In the genomic region with DNA sequence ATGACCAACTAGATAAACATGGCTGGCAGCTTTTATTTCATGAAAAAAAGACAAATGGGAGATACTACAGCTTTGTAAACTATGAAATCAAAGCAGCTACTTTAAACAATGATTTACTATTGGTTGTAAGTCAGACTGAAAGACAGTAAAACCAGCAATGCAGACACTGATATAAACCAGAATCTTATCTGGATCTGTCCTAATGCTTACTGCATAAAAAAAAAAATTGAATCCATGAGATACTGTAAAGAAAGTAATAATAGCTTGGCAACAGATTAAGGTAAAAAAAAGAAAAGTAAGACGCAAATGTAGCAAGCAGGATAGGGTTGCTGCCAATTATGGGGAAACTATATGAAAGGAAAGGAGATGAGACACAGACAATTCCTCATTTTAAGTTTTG, we compare ENCODE assay signal across 24 cellular contexts.
"Had no signal": no experiment of that assay in that cellular context is flagged by ENCODE, and none has a peak within 500 bp of the region (broad histone marks: within the 10 kb centered on the region; RNA-seq: fewer than 3 reads in every experiment).

No MANE protein-coding gene starts in this region.

- FAIRE-seq: endothelial cell of umbilical vein, frontal cortex, kidney had no signal

- H3K4me1 ChIP-seq: lower lobe of right lung had no signal

- DNase-seq: colonic mucosa; cortex of kidney; dermis blood vessel endothelial cell; dorsolateral prefrontal cortex; effector CD4-positive, alpha-beta T cell; effector memory CD4-positive, alpha-beta T cell; foreskin keratinocyte; heart left ventricle; hypothalamus; immature natural killer cell; islet precursor cell; kidney; kidney glomerular epithelial cell; left lung; left ventricle myocardium superior; lower lobe of right lung; mesenchymal stem cell; midbrain; naive thymus-derived CD8-positive, alpha-beta T cell had no signal

- H3K27ac ChIP-seq: colonic mucosa, dorsolateral prefrontal cortex, esophagus muscularis mucosa, foreskin keratinocyte, gastroesophageal sphincter, heart left ventricle, hepatocyte, left lung, lower lobe of right lung had no signal

- H3K27me3 ChIP-seq: colonic mucosa, dorsolateral prefrontal cortex, esophagus muscularis mucosa, foreskin keratinocyte, gastroesophageal sphincter, heart left ventricle, hepatocyte, left lung had no signal

- H3K9me3 ChIP-seq: colonic mucosa, esophagus muscularis mucosa, gastroesophageal sphincter, heart left ventricle, left lung, lower lobe of right lung had no signal

- H3K9me3 Mint-ChIP-seq: immature natural killer cell; naive thymus-derived CD8-positive, alpha-beta T cell had no signal

- H3K27ac Mint-ChIP-seq: immature natural killer cell; naive thymus-derived CD8-positive, alpha-beta T cell had no signal

- ATAC-seq: foreskin keratinocyte; gastroesophageal sphincter; heart left ventricle; left lung; left ventricle myocardium superior; lower lobe of right lung; naive thymus-derived CD8-positive, alpha-beta T cell had no signal

- H3K4me2 ChIP-seq: hepatocyte had no signal

- H3K4me3 Mint-ChIP-seq: immature natural killer cell; naive thymus-derived CD8-positive, alpha-beta T cell had no signal

- H3K36me3 Mint-ChIP-seq: immature natural killer cell; naive thymus-derived CD8-positive, alpha-beta T cell had no signal

- H3K36me3 ChIP-seq: colonic mucosa, esophagus muscularis mucosa, gastroesophageal sphincter, heart left ventricle, left lung, lower lobe of right lung had no signal

- H2AFZ ChIP-seq: hepatocyte had no signal

- H3K4me3 ChIP-seq: colonic mucosa, dorsolateral prefrontal cortex, esophagus muscularis mucosa, gastroesophageal sphincter, heart left ventricle, hepatocyte, left lung, lower lobe of right lung had no signal
